Comparison of ENCODE assay signal across 10 cellular contexts in genomic region chr4:37994569-37994968, GRCh38.
DNase-seq lines count a peak whose midpoint lies in the region; ATAC-seq and TF ChIP-seq lines count a peak whose summit lies in the region.
"Had no signal": no experiment of that assay in that cellular context is flagged by ENCODE, and none has a peak within 500 bp of the region (broad histone marks: within the 10 kb centered on the region; RNA-seq: fewer than 3 reads in every experiment).

No MANE protein-coding gene starts in this region.

- H3K27me3 ChIP-seq in GM06990 (replicated peaks; ENCODE audit: control insufficient read depth, insufficient read depth, low read length) (no peaks in the 10 kb centered on the region), layer of hippocampus (ENCODE audit: control insufficient read depth, insufficient read depth, low read length) (no peaks in the 10 kb centered on the region)

- no peaks in the 10 kb centered on the region for H3K36me3 ChIP-seq in GM06990 (ENCODE audit: control insufficient read depth, insufficient read depth, low read length)

- H3K27ac ChIP-seq in layer of hippocampus (ENCODE audit: low read depth, low read length) = peak overlapping the region; percentile 24

- DNase-seq in GM06990 (ENCODE audit: extremely low read depth, insufficient read length) = no peak
- peak; percentile 32 for DNase-seq in GM20000 (ENCODE audit: low spot score)
- no peak for DNase-seq in activated gamma-delta T cell (lab: John Stamatoyannopoulos, UW)
- no peak for DNase-seq in glomerular visceral epithelial cell (ENCODE audit: extremely low spot score)
- DNase-seq in T-helper 2 cell = no peak
- no peak for DNase-seq in activated CD4-positive, alpha-beta T cell treated with anti-CD3 and anti-CD28 coated beads, Interleukin-2, amount 50 U/mL, for 1 hour
- DNase-seq: NCI-H345, SW 1271 had no signal

- peak overlapping the region; percentile 23; the same call in 1 of the 2 replicates for H3K4me3 ChIP-seq in GM06990 (replicated peaks; ENCODE audit: low read depth, low read length)

- ATAC-seq in HG03354 (IDR thresholded peaks at IDR 0.05; ENCODE audit: poor library complexity, severe bottlenecking, unreplicated experiment) = peak; percentile 76

- TF ChIP-seq CTCF in GM06990 (IDR thresholded peaks at IDR 0.05; ENCODE audit: insufficient read depth, low read length, poor library complexity, severe bottlenecking) (no peak), GM20000 (IDR thresholded peaks at IDR 0.05; ENCODE audit: extremely low read depth, missing control alignments) (no peak)
